Comparison of ENCODE assay signal across 1 cellular context in genomic region chr5:37696190-37697021, GRCh38.
TF ChIP-seq lines count a peak whose summit lies in the region.

No MANE protein-coding gene starts in this region.

TF ChIP-seq in H1, 55 proteins besides CTCF, POLR2A, EP300 and RAD21 (continued from another document):
- TF ChIP-seq, protein P1, sequence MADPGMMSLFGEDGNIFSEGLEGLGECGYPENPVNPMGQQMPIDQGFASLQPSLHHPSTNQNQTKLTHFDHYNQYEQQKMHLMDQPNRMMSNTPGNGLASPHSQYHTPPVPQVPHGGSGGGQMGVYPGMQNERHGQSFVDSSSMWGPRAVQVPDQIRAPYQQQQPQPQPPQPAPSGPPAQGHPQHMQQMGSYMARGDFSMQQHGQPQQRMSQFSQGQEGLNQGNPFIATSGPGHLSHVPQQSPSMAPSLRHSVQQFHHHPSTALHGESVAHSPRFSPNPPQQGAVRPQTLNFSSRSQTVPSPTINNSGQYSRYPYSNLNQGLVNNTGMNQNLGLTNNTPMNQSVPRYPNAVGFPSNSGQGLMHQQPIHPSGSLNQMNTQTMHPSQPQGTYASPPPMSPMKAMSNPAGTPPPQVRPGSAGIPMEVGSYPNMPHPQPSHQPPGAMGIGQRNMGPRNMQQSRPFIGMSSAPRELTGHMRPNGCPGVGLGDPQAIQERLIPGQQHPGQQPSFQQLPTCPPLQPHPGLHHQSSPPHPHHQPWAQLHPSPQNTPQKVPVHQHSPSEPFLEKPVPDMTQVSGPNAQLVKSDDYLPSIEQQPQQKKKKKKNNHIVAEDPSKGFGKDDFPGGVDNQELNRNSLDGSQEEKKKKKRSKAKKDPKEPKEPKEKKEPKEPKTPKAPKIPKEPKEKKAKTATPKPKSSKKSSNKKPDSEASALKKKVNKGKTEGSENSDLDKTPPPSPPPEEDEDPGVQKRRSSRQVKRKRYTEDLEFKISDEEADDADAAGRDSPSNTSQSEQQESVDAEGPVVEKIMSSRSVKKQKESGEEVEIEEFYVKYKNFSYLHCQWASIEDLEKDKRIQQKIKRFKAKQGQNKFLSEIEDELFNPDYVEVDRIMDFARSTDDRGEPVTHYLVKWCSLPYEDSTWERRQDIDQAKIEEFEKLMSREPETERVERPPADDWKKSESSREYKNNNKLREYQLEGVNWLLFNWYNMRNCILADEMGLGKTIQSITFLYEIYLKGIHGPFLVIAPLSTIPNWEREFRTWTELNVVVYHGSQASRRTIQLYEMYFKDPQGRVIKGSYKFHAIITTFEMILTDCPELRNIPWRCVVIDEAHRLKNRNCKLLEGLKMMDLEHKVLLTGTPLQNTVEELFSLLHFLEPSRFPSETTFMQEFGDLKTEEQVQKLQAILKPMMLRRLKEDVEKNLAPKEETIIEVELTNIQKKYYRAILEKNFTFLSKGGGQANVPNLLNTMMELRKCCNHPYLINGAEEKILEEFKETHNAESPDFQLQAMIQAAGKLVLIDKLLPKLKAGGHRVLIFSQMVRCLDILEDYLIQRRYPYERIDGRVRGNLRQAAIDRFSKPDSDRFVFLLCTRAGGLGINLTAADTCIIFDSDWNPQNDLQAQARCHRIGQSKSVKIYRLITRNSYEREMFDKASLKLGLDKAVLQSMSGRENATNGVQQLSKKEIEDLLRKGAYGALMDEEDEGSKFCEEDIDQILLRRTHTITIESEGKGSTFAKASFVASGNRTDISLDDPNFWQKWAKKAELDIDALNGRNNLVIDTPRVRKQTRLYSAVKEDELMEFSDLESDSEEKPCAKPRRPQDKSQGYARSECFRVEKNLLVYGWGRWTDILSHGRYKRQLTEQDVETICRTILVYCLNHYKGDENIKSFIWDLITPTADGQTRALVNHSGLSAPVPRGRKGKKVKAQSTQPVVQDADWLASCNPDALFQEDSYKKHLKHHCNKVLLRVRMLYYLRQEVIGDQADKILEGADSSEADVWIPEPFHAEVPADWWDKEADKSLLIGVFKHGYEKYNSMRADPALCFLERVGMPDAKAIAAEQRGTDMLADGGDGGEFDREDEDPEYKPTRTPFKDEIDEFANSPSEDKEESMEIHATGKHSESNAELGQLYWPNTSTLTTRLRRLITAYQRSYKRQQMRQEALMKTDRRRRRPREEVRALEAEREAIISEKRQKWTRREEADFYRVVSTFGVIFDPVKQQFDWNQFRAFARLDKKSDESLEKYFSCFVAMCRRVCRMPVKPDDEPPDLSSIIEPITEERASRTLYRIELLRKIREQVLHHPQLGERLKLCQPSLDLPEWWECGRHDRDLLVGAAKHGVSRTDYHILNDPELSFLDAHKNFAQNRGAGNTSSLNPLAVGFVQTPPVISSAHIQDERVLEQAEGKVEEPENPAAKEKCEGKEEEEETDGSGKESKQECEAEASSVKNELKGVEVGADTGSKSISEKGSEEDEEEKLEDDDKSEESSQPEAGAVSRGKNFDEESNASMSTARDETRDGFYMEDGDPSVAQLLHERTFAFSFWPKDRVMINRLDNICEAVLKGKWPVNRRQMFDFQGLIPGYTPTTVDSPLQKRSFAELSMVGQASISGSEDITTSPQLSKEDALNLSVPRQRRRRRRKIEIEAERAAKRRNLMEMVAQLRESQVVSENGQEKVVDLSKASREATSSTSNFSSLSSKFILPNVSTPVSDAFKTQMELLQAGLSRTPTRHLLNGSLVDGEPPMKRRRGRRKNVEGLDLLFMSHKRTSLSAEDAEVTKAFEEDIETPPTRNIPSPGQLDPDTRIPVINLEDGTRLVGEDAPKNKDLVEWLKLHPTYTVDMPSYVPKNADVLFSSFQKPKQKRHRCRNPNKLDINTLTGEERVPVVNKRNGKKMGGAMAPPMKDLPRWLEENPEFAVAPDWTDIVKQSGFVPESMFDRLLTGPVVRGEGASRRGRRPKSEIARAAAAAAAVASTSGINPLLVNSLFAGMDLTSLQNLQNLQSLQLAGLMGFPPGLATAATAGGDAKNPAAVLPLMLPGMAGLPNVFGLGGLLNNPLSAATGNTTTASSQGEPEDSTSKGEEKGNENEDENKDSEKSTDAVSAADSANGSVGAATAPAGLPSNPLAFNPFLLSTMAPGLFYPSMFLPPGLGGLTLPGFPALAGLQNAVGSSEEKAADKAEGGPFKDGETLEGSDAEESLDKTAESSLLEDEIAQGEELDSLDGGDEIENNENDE (IDR thresholded peaks at IDR 0.05; ENCODE audit: insufficient replicate concordance, low read length) = no peak
- TF ChIP-seq RNF2 (IDR thresholded peaks at IDR 0.05; ENCODE audit: borderline replicate concordance, low read depth, low read length, missing control alignments, poor library complexity, severe bottlenecking) = no peak
- no peak for TF ChIP-seq KDM5A (IDR thresholded peaks at IDR 0.05; ENCODE audit: low read length)
- no peak for TF ChIP-seq TEAD4 (IDR thresholded peaks at IDR 0.05; ENCODE audit: low read depth, low read length)
- no peak for TF ChIP-seq GTF2F1 (IDR thresholded peaks at IDR 0.05; ENCODE audit: borderline replicate concordance, low read depth, low read length)
